Comparison of ENCODE assay signal across 8 cellular contexts in genomic region chr1:84996846-84997666, GRCh38. TPM values are rescaled to one million over a fixed set of nuclear protein-coding genes. Genes with fewer than 3 reads are reported as not detected.
DNase-seq lines count a peak whose midpoint lies in the region; ATAC-seq, FAIRE-seq and TF ChIP-seq lines count a peak whose summit lies in the region.

MCOLN2 (minus strand) TSS chr1:84997113; CDS start chr1:84996872, 241 bp downstream.

- DNase-seq in GM03348 (ENCODE audit: low spot score): peak; percentile 83
- peak; percentile 71 for DNase-seq in HuH-7.5 (ENCODE audit: low spot score)
- peak; percentile 23 to 75 (median 36) for DNase-seq in T-helper 2 cell
- peak; percentile 12 for DNase-seq in bronchial epithelial cell (ENCODE audit: low read depth)
- peak; percentile 43 to 84 for DNase-seq in left lung
- peak; percentile 60 for DNase-seq in stimulated activated CD8-positive, alpha-beta memory T cell treated with anti-CD3 and anti-CD28 coated beads, Interleukin-4, amount 100 ng/mL, for 48 hours
- DNase-seq in mesenteric fat pad (ENCODE audit: low spot score): no peak

- ATAC-seq in GM21528 (IDR thresholded peaks at IDR 0.05; ENCODE audit: low FRiP score, unreplicated experiment) (peak; percentile 51), left lung (peak; percentile 97)

- H3K27ac ChIP-seq in left lung: no peak within 1 kb of the TSS

- intact Hi-C loops in left lung (cut with DNase I): no loop called here

- H3K4me3 ChIP-seq in bronchial epithelial cell (ENCODE audit: low read depth, low read length): peak within 1 kb of the TSS; percentile 44
- H3K4me3 ChIP-seq in left lung: peak within 1 kb of the TSS; percentile 56 to 60

- FAIRE-seq in bronchial epithelial cell (lab: Jason Lieb, UNC): no peak

- H3K36me3 ChIP-seq in bronchial epithelial cell (ENCODE audit: control insufficient read depth, insufficient read depth, low read length) (no peaks in the 10 kb centered on the region), left lung (no peaks in the 10 kb centered on the region)

- H3K27me3 ChIP-seq in bronchial epithelial cell (ENCODE audit: control insufficient read depth, insufficient read depth, low read length) (peaks cover 7% of the 10 kb centered on the region), left lung (peaks cover 6 to 62% of the 10 kb centered on the region in 2 donors)

- no peaks in the 10 kb centered on the region for H3K9me3 ChIP-seq in left lung

- TF ChIP-seq CTCF in bronchial epithelial cell (IDR thresholded peaks at IDR 0.05; ENCODE audit: insufficient read depth, low read length, severe bottlenecking) (no peak), left lung (IDR thresholded peaks at IDR 0.05) (no peak)

- peaks cover 10 to 26% of the 10 kb centered on the region in 2 donors for H3K4me1 ChIP-seq in left lung

RNA-seq across cellular contexts. Expression of gene MCOLN2, which starts in this region (rescaled TPM):
- total RNA-seq in bronchial epithelial cell (under 0.01 and 0.64 TPM in 2 replicates), left lung (1 to 10 TPM; 2.8 to 5.9 TPM), mesenteric fat pad (0.29 TPM)

Comparison
In these comparisons a context has a peak if more than half of its experiments do, and no peak if none do; other contexts are left out.
1. Peak in DNase-seq and H3K4me3 ChIP-seq in bronchial epithelial cell; RNA of the gene not detected or under 1 TPM.